Comparison of ENCODE assay signal across 9 cellular contexts in genomic region chr4:74098628-74098995, GRCh38. TPM values are rescaled to one million over a fixed set of nuclear protein-coding genes. Genes with fewer than 3 reads are reported as not detected.
A peak's percentile ranks its signal among the peaks of the same experiment; 100 is the strongest.
DNase-seq lines count a peak whose midpoint lies in the region; ATAC-seq and TF ChIP-seq lines count a peak whose summit lies in the region.
"Had no signal": no experiment of that assay in that cellular context is flagged by ENCODE, and none has a peak within 500 bp of the region (broad histone marks: within the 10 kb centered on the region; RNA-seq: fewer than 3 reads in every experiment).

No MANE protein-coding gene starts in this region.

- H3K9me3 Mint-ChIP-seq in endodermal cell (no peaks in the 10 kb centered on the region), naive B cell (no peaks in the 10 kb centered on the region)

- H3K4me1 ChIP-seq in endodermal cell (ENCODE audit: control insufficient read depth, insufficient read depth, low read length): peaks cover 8% of the 10 kb centered on the region

- WGBS in endodermal cell (ENCODE audit: insufficient coverage in 1 of 2, insufficient read length in 1 of 2), 2 experiments: 28 to 41% methylated on average over 5 to 14 of the region's 24 CpGs

- peaks cover 25% of the 10 kb centered on the region for H3K27me3 Mint-ChIP-seq in endodermal cell (ENCODE audit: insufficient read depth)
- peaks cover 43 to 76% (median 62%) of the 10 kb centered on the region in 3 donors for H3K27me3 Mint-ChIP-seq in naive B cell

- in situ Hi-C loops in KBM-7 (cut with MboI; ENCODE audit: low pct_unique_long_range_greater_than_20kb, low sequenced_read_pairs): no loop called here

- DNase-seq in AG20443 (ENCODE audit: low spot score) (peak; percentile 15), KBM-7 (peak; percentile 47), endodermal cell (peak; percentile 71), naive B cell (peak; percentile 0), DMS79 treated with DMSO at 0.1 percent for 48 hours (lab: John Stamatoyannopoulos, UW) (no peak), NCI-H82 (lab: John Stamatoyannopoulos, UW) (no peak)

- no peak for TF ChIP-seq CTCF in endodermal cell (conservative IDR thresholded peaks at IDR 0.05)

- H3K4me3 Mint-ChIP-seq in endodermal cell (peak overlapping the region; percentile 63), naive B cell (peak overlapping the region; percentile 71 to 91 (median 78))

- no peaks in the 10 kb centered on the region for H3K9me3 ChIP-seq in endodermal cell (ENCODE audit: control insufficient read depth, low read length)

- peaks cover 20% of the 10 kb centered on the region for H3K27me3 ChIP-seq in endodermal cell (ENCODE audit: control insufficient read depth, insufficient read depth, low read length, poor library complexity, severe bottlenecking)

- H3K4me1 Mint-ChIP-seq in endodermal cell (peaks cover 22% of the 10 kb centered on the region), naive B cell (peaks cover 11 to 26% (median 21%) of the 10 kb centered on the region in 3 donors)

- peak overlapping the region; percentile 7 for H3K27ac Mint-ChIP-seq in endodermal cell
- H3K27ac Mint-ChIP-seq in naive B cell: peak overlapping the region in 1 of 6 donors; percentile 25

- H3K4me3 ChIP-seq in endodermal cell (ENCODE audit: low read length): peak overlapping the region; percentile 80
- H3K4me3 ChIP-seq: GM12878 had no signal

- H3K36me3 Mint-ChIP-seq in endodermal cell (ENCODE audit: low read depth) (no peaks in the 10 kb centered on the region), naive B cell (no peaks in the 10 kb centered on the region)

- no peak overlapping the region for H3K9ac ChIP-seq in endodermal cell (ENCODE audit: extremely low read depth, low read length, poor library complexity, severe bottlenecking)

- H3K36me3 ChIP-seq in endodermal cell (ENCODE audit: control insufficient read depth, insufficient read depth, low read length): no peaks in the 10 kb centered on the region

- ATAC-seq in naive B cell (ENCODE audit: low read depth in 2 of 2): peak in 1 of 2 donors; percentile 8
- ATAC-seq in HG03108 (IDR thresholded peaks at IDR 0.05; ENCODE audit: unreplicated experiment): no peak
- ATAC-seq in HG03520 (IDR thresholded peaks at IDR 0.05; ENCODE audit: unreplicated experiment): no peak
- ATAC-seq: GM12878 had no signal

- H3K27ac ChIP-seq in endodermal cell (ENCODE audit: low read depth, low read length): no peak overlapping the region

RNA-seq across cellular contexts. Expression of gene CXCL2, which starts 0.4 kb away (rescaled TPM):
- 1 to 10 TPM in 1 of 2 donors, under 1 TPM in 1; 0.44 to 1.5 TPM for total RNA-seq in endodermal cell
- 0.78 TPM for polyA plus RNA-seq in endodermal cell (2013, experiment 1 of 2)
- 0.58 TPM for polyA plus RNA-seq in endodermal cell (2013, experiment 2 of 2)
- polyA plus RNA-seq in naive B cell (ENCODE audit: low read depth in 6 of 6): not detected
- total RNA-seq: GM12878 had no signal
- polyA plus RNA-seq: GM12878 had no signal

RNA-seq across cellular contexts. Expression of gene MTHFD2L, which starts 59.3 kb away (rescaled TPM):
- total RNA-seq in endodermal cell: 10 to 100 TPM; 10.4 to 11.5 TPM
- polyA plus RNA-seq in endodermal cell (2013, experiment 1 of 2): 11.6 TPM
- polyA plus RNA-seq in endodermal cell (2013, experiment 2 of 2): 13.1 TPM
- 10 to 100 TPM in 2 of 6 donors, 1 to 10 TPM in 4; 6.6 to 19.6 (median 8.1) TPM for polyA plus RNA-seq in naive B cell (ENCODE audit: low read depth in 6 of 6)

Comparison
In these comparisons a context has a peak if more than half of its experiments do, and no peak if none do; other contexts are left out.
1. DNase-seq: peak in AG20443 (single experiment), KBM-7 (single experiment), endodermal cell (single experiment) and naive B cell (single experiment); none in DMS79 treated with DMSO at 0.1 percent for 48 hours (single experiment) and NCI-H82 (single experiment).